Comparison of ENCODE assay signal across 8 cellular contexts in the genomic region with DNA sequence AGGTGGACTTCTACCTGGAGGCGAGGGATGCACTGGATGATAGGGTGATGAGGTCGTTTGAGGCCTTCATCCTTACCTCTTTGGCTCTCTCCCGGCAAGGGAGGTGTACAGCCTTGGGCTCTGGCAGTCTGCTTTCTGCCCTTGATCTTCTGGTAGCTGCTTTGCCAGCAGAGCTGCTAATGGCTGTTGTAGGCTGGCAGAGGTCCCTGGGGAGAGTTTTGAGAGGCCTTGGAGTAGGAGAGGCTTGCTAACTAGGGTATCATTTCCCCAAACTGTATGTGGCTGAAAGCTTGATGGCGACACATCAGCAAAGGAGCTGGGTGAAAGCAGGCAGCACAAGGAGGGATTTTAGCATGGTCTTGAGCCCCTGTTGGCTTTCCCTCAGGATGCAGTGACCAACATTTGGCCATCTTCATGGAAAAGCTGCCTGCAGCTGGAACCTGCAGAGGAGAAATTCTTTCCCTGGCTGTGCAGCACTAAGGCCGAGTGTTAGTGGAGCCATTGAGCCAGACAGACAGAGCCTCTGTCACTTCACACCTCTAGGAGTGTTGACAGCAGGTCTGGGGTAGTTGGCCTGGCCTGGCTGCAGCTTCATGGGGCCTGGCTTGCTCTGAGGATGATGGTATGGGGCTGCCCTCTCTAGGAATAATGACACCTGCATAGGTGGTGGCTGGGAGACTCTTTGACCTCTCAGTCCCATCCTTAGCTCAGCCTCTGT. TPM values are rescaled to one million over a fixed set of nuclear protein-coding genes. Genes with fewer than 3 reads are reported as not detected.
DNase-seq lines count a peak whose midpoint lies in the region; ATAC-seq and TF ChIP-seq lines count a peak whose summit lies in the region.

No MANE protein-coding gene starts in this region.

- no peaks in the 10 kb centered on the region for H3K9me2 ChIP-seq in GM23248 (ENCODE audit: insufficient read depth)

- WGBS in GM23248 (ENCODE audit: low coverage in 1 of 2, low lambda C conversion rate in 2 of 2, missing lambda C conversion rate in 2 of 2), 2 experiments, result 92 to 93% methylated on average over 5 of the region's 5 CpGs

- peaks cover 16% of the 10 kb centered on the region for H3K36me3 Mint-ChIP-seq in effector memory CD8-positive, alpha-beta T cell (ENCODE audit: insufficient read depth)

- H3K4me1 Mint-ChIP-seq in effector memory CD8-positive, alpha-beta T cell (ENCODE audit: low read depth in 2 of 2), result peaks cover 44 to 50% of the 10 kb centered on the region in 2 donors

- no peaks in the 10 kb centered on the region for H3K79me2 ChIP-seq in GM23248 (ENCODE audit: insufficient read depth)

- no peaks in the 10 kb centered on the region for H4K20me1 ChIP-seq in GM23248 (ENCODE audit: insufficient read depth)

- no peaks in the 10 kb centered on the region for H3K36me3 ChIP-seq in GM23248 (ENCODE audit: low read depth)
- no peaks in the 10 kb centered on the region for H3K36me3 ChIP-seq in rectal smooth muscle tissue (ENCODE audit: control insufficient read depth, insufficient read depth, low read length)
- H3K36me3 ChIP-seq in WERI-Rb-1, result no peaks in the 10 kb centered on the region

- peak overlapping the region; percentile 74 to 83 for H3K4me3 Mint-ChIP-seq in effector memory CD8-positive, alpha-beta T cell

- H3K27ac ChIP-seq in GM23248, result no peak overlapping the region
- H3K27ac ChIP-seq in rectal smooth muscle tissue (ENCODE audit: low read depth, low read length), result no peak overlapping the region
- H3K27ac ChIP-seq in WERI-Rb-1, result no peak overlapping the region

- DNase-seq in GM23248 (no peak), NOMO-1 treated with DMSO at 0.1 percent for 48 hours (lab: John Stamatoyannopoulos, UW; ENCODE audit: unreplicated experiment) (peak; percentile 59), mucosa of gallbladder (ENCODE audit: low spot score) (no peak), SKM-1 (lab: John Stamatoyannopoulos, UW; ENCODE audit: unreplicated experiment) (no peak), WERI-Rb-1 (no peak)
- no peak for DNase-seq in effector memory CD8-positive, alpha-beta T cell
- DNase-seq in stimulated activated CD4-positive, alpha-beta T cell treated with anti-CD3 and anti-CD28 coated beads, Interleukin-4, amount 100 ng/mL, for 1 hour, result no peak

- H3K9me3 ChIP-seq in GM23248 (ENCODE audit: low read depth) (no peaks in the 10 kb centered on the region), WERI-Rb-1 (ENCODE audit: severe bottlenecking) (peaks cover 2% of the 10 kb centered on the region)

- H3F3A ChIP-seq in GM23248 (ENCODE audit: insufficient read depth), result peaks cover 18% of the 10 kb centered on the region; the same call in 1 of the 2 replicates

- H3K9me3 Mint-ChIP-seq in effector memory CD8-positive, alpha-beta T cell, result no peaks in the 10 kb centered on the region

- no peak overlapping the region for H3K4me3 ChIP-seq in GM23248
- peak overlapping the region; percentile 35 for H3K4me3 ChIP-seq in rectal smooth muscle tissue (ENCODE audit: low read length)
- H3K4me3 ChIP-seq in WERI-Rb-1 (ENCODE audit: low read depth, low read length), result no peak overlapping the region

- H3K27me3 ChIP-seq in GM23248 (replicated peaks; ENCODE audit: insufficient read depth), result no peaks in the 10 kb centered on the region
- no peaks in the 10 kb centered on the region for H3K27me3 ChIP-seq in rectal smooth muscle tissue (ENCODE audit: control insufficient read depth, insufficient read depth, low read length)
- no peaks in the 10 kb centered on the region for H3K27me3 ChIP-seq in WERI-Rb-1 (ENCODE audit: insufficient read depth, low read depth, severe bottlenecking)

- H3K9ac ChIP-seq in GM23248 (no peak overlapping the region), rectal smooth muscle tissue (ENCODE audit: low read length) (no peak overlapping the region)

- H3K4me2 ChIP-seq in GM23248 (ENCODE audit: unreplicated experiment), result no peak overlapping the region

- ATAC-seq in effector memory CD8-positive, alpha-beta T cell (replicated peaks), result no peak

- H2AFZ ChIP-seq in GM23248, result peak overlapping the region; percentile 80; the same call in 1 of the 2 replicates

- in situ Hi-C loops in GM23248 (cut with MboI), result no loop called here

- H3K27ac Mint-ChIP-seq in effector memory CD8-positive, alpha-beta T cell, result peak overlapping the region; percentile 85 to 99

- peaks cover 19% of the 10 kb centered on the region for H3K4me1 ChIP-seq in GM23248 (ENCODE audit: insufficient read depth)
- no peaks in the 10 kb centered on the region for H3K4me1 ChIP-seq in rectal smooth muscle tissue (ENCODE audit: control insufficient read depth, insufficient read depth, low read length)

- no peak for TF ChIP-seq CTCF in WERI-Rb-1 (IDR thresholded peaks at IDR 0.05; ENCODE audit: low read depth, low read length)

- peaks cover 0 to 7% of the 10 kb centered on the region in 2 donors for H3K27me3 Mint-ChIP-seq in effector memory CD8-positive, alpha-beta T cell

RNA-seq across cellular contexts. Expression of a gene that starts 3.5 kb away (rescaled TPM):
- 4.9 and 6.4 TPM in 2 replicates for total RNA-seq in GM23248 (2014; rRNA removed; shearing (Covaris generic))
- polyA plus RNA-seq in GM23248 (2016; fragmentation: Nextera tagmentation; extraction: Ambion mirVana), result 3.3 and 3.6 TPM in 2 replicates
- total RNA-seq in mucosa of gallbladder, result 17.6 TPM
